Comparison of ENCODE assay signal across 8 cellular contexts in the genomic region with DNA sequence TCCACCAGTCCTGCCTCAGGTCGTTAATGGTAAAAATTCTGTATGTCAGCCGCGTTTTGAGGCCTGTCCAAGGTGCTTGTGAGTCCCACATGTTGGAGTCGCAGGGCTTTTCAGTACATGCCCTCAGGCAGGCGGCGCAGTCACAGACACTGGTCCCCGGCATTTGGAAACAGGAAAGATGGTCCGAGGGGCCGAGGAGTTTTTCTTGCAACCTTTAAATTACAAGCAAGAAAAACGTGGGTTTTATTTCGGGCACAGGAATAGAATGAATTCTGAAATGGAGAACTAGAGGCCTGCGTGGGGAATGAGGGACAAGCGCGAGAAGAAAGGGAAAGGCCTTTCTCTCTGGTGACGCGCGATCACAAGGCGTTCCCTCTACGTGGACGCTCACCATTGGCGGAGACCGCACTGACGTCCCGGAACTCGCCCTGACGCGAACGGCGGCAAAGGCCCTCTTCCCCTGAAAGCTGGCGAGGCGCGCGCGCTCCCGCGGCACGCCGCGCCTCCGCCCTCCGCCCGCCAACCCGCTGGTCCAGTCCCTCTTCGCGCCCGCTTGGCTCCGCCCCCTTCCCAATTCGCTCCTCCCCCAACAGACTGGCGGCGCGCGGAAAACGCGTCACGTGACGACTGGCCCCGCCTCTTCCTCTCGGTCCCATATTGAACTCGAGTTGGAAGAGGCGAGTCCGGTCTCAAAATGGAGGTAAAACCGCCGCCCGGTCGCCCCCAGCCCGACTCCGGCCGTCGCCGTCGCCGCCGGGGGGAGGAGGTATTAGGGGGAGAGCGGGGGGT. TPM values are rescaled to one million over a fixed set of nuclear protein-coding genes. Genes with fewer than 3 reads are reported as not detected.
DNase-seq lines count a peak whose midpoint lies in the region; ATAC-seq and TF ChIP-seq lines count a peak whose summit lies in the region.

A gene (plus strand): TSS at position 689 of the 789 bp plus-strand sequence. CDS start 6 bp downstream, at position 695.

- no peaks in the 10 kb centered on the region for H3K27me3 Mint-ChIP-seq in activated T-cell treated with anti-CD3 and anti-CD28 coated beads, Interleukin-2, amount 50 U/mL, for 24 hours

- peak; percentile 99 for DNase-seq in DMS53 treated with DMSO at 0.1 percent for 48 hours (lab: John Stamatoyannopoulos, UW; ENCODE audit: unreplicated experiment)
- DNase-seq in KBM-7 = peak; percentile 99
- peak; percentile 100 for DNase-seq in activated T-cell treated with anti-CD3 and anti-CD28 coated beads, Interleukin-2, amount 50 U/mL, for 24 hours
- DNase-seq in erythroblast (lab: John Stamatoyannopoulos, UW) = peak; percentile 100
- peak; percentile 100 for DNase-seq in stimulated activated CD8-positive, alpha-beta memory T cell treated with anti-CD3 and anti-CD28 coated beads, Interleukin-4, amount 100 ng/mL, for 48 hours

- in situ Hi-C loops in KBM-7 (cut with MboI; ENCODE audit: low pct_unique_long_range_greater_than_20kb, low sequenced_read_pairs) = no loop called here

- peak within 1 kb of the TSS; percentile 100 for H3K27ac Mint-ChIP-seq in activated T-cell treated with anti-CD3 and anti-CD28 coated beads, Interleukin-2, amount 50 U/mL, for 24 hours

- ATAC-seq in GM21717 (IDR thresholded peaks at IDR 0.05; ENCODE audit: unreplicated experiment) = peak; percentile 87

- H3K27ac ChIP-seq in mucosa of rectum (ENCODE audit: low read depth in 2 of 2, low read length in 2 of 2) = peak within 1 kb of the TSS; percentile 99

- H3K27me3 ChIP-seq in mucosa of rectum (ENCODE audit: control insufficient read depth in 2 of 2, insufficient read depth in 2 of 2, low read length in 2 of 2) = no peaks in the 10 kb centered on the region

- H3K36me3 Mint-ChIP-seq in activated T-cell treated with anti-CD3 and anti-CD28 coated beads, Interleukin-2, amount 50 U/mL, for 24 hours (ENCODE audit: low read depth) = peaks cover 61% of the 10 kb centered on the region

- no peaks in the 10 kb centered on the region for H3K9me3 ChIP-seq in mucosa of rectum (ENCODE audit: control insufficient read depth in 2 of 2, low read length in 2 of 2)

- H3K9ac ChIP-seq in mucosa of rectum (ENCODE audit: low read depth in 1 of 2, low read length in 2 of 2) = peak within 1 kb of the TSS; percentile 87 to 94

- peak within 1 kb of the TSS; percentile 83 to 94 for H3K4me3 ChIP-seq in mucosa of rectum (ENCODE audit: low read length in 2 of 2)

- peaks cover 42% of the 10 kb centered on the region for H3K4me1 Mint-ChIP-seq in activated T-cell treated with anti-CD3 and anti-CD28 coated beads, Interleukin-2, amount 50 U/mL, for 24 hours (ENCODE audit: low read depth)

- no peaks in the 10 kb centered on the region for H3K9me3 Mint-ChIP-seq in activated T-cell treated with anti-CD3 and anti-CD28 coated beads, Interleukin-2, amount 50 U/mL, for 24 hours

- H3K4me3 Mint-ChIP-seq in activated T-cell treated with anti-CD3 and anti-CD28 coated beads, Interleukin-2, amount 50 U/mL, for 24 hours = peak within 1 kb of the TSS; percentile 97

- peak; percentile 98 for TF ChIP-seq POLR2A in erythroblast (IDR thresholded peaks at IDR 0.05; ENCODE audit: low read length)

- H3K4me1 ChIP-seq in mucosa of rectum (ENCODE audit: control insufficient read depth in 2 of 2, insufficient read depth in 2 of 2, low read length in 2 of 2) = peaks cover 17 to 29% of the 10 kb centered on the region in 2 donors

- peaks cover 14 to 19% of the 10 kb centered on the region in 2 donors for H3K36me3 ChIP-seq in mucosa of rectum (ENCODE audit: control insufficient read depth in 2 of 2, insufficient read depth in 2 of 2, low read length in 2 of 2)

TF ChIP-seq in PFSK-1, 5 proteins besides CTCF, POLR2A, EP300 and RAD21:
- TF ChIP-seq TAF1 (IDR thresholded peaks at IDR 0.05; ENCODE audit: borderline replicate concordance, insufficient read depth, low read length) = peak; percentile 86
- TF ChIP-seq, protein P1, sequence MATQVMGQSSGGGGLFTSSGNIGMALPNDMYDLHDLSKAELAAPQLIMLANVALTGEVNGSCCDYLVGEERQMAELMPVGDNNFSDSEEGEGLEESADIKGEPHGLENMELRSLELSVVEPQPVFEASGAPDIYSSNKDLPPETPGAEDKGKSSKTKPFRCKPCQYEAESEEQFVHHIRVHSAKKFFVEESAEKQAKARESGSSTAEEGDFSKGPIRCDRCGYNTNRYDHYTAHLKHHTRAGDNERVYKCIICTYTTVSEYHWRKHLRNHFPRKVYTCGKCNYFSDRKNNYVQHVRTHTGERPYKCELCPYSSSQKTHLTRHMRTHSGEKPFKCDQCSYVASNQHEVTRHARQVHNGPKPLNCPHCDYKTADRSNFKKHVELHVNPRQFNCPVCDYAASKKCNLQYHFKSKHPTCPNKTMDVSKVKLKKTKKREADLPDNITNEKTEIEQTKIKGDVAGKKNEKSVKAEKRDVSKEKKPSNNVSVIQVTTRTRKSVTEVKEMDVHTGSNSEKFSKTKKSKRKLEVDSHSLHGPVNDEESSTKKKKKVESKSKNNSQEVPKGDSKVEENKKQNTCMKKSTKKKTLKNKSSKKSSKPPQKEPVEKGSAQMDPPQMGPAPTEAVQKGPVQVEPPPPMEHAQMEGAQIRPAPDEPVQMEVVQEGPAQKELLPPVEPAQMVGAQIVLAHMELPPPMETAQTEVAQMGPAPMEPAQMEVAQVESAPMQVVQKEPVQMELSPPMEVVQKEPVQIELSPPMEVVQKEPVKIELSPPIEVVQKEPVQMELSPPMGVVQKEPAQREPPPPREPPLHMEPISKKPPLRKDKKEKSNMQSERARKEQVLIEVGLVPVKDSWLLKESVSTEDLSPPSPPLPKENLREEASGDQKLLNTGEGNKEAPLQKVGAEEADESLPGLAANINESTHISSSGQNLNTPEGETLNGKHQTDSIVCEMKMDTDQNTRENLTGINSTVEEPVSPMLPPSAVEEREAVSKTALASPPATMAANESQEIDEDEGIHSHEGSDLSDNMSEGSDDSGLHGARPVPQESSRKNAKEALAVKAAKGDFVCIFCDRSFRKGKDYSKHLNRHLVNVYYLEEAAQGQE (IDR thresholded peaks at IDR 0.05; ENCODE audit: insufficient read depth in 1 of 2, low read depth in 2 of 2, low read length in 2 of 2) = peak in 1 of 2 experiments; percentile 81; a peak in 2 of 4 replicates
- 0 out of 2 replicates have a peak, but pooled peaks have one; percentile 44 for TF ChIP-seq SIN3A (IDR thresholded peaks at IDR 0.05; ENCODE audit: borderline replicate concordance, insufficient read depth, low read length)
- peak; percentile 95 for TF ChIP-seq POLR2AphosphoS5 (IDR thresholded peaks at IDR 0.05; ENCODE audit: low read depth, low read length)
- TF ChIP-seq FOXP2 (optimal IDR thresholded peaks at IDR 0.05; ENCODE audit: borderline replicate concordance, extremely low read depth, extremely low read length, insufficient read depth) = no peak

RNA-seq across cellular contexts. Expression of the gene that starts here (rescaled TPM):
- 234 TPM for polyA plus RNA-seq in PFSK-1 (2012; ENCODE audit: insufficient read length, low read depth)

Comparison
In these comparisons a context has a peak if more than half of its experiments do, and no peak if none do; other contexts are left out.
1. Peak in every context shown above with its lines: DNase-seq, ATAC-seq, H3K4me3 ChIP-seq and H3K27ac ChIP-seq.